Comparison of ENCODE assay signal across 1 cellular context in genomic region chr15:65339926-65340325, GRCh38.
TF ChIP-seq lines count a peak whose summit lies in the region.

No MANE protein-coding gene starts in this region.

TF ChIP-seq in WTC11, 78 proteins besides CTCF, POLR2A, EP300 and RAD21 (continued from another document):
- no peak for TF ChIP-seq MXD4 (CRISPR knock-in tag; IDR thresholded peaks at IDR 0.05; ENCODE audit: borderline replicate concordance)
- TF ChIP-seq ZNF281 (CRISPR knock-in tag; IDR thresholded peaks at IDR 0.05) = no peak
